Comparison of ENCODE assay signal across 1 cellular context in the genomic region with DNA sequence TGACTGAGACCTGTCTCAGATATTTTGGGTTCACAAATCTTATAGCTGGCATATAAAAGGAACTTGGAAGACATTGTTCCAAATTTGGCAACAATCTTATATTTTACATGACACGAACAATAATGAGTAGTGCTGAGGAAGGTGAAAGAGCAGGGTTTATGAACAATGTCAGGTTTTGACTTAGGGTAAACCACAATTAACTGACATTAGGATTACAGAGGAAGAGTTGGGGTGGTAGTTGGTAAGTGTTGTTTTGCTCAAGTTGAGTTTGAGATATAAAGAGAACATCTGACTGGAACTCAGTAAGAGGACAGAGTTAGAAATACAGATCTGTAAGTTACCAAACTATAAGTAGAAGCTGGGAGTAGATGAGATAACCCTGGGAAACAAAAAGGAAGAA.
TF ChIP-seq lines count a peak whose summit lies in the region.

No MANE protein-coding gene starts in this region.

TF ChIP-seq in GM23338, 12 proteins besides CTCF, POLR2A, EP300 and RAD21 (continued from another document):
- TF ChIP-seq, protein P1, sequence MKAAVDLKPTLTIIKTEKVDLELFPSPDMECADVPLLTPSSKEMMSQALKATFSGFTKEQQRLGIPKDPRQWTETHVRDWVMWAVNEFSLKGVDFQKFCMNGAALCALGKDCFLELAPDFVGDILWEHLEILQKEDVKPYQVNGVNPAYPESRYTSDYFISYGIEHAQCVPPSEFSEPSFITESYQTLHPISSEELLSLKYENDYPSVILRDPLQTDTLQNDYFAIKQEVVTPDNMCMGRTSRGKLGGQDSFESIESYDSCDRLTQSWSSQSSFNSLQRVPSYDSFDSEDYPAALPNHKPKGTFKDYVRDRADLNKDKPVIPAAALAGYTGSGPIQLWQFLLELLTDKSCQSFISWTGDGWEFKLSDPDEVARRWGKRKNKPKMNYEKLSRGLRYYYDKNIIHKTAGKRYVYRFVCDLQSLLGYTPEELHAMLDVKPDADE (IDR thresholded peaks at IDR 0.05) = no peak
- TF ChIP-seq, protein P2, sequence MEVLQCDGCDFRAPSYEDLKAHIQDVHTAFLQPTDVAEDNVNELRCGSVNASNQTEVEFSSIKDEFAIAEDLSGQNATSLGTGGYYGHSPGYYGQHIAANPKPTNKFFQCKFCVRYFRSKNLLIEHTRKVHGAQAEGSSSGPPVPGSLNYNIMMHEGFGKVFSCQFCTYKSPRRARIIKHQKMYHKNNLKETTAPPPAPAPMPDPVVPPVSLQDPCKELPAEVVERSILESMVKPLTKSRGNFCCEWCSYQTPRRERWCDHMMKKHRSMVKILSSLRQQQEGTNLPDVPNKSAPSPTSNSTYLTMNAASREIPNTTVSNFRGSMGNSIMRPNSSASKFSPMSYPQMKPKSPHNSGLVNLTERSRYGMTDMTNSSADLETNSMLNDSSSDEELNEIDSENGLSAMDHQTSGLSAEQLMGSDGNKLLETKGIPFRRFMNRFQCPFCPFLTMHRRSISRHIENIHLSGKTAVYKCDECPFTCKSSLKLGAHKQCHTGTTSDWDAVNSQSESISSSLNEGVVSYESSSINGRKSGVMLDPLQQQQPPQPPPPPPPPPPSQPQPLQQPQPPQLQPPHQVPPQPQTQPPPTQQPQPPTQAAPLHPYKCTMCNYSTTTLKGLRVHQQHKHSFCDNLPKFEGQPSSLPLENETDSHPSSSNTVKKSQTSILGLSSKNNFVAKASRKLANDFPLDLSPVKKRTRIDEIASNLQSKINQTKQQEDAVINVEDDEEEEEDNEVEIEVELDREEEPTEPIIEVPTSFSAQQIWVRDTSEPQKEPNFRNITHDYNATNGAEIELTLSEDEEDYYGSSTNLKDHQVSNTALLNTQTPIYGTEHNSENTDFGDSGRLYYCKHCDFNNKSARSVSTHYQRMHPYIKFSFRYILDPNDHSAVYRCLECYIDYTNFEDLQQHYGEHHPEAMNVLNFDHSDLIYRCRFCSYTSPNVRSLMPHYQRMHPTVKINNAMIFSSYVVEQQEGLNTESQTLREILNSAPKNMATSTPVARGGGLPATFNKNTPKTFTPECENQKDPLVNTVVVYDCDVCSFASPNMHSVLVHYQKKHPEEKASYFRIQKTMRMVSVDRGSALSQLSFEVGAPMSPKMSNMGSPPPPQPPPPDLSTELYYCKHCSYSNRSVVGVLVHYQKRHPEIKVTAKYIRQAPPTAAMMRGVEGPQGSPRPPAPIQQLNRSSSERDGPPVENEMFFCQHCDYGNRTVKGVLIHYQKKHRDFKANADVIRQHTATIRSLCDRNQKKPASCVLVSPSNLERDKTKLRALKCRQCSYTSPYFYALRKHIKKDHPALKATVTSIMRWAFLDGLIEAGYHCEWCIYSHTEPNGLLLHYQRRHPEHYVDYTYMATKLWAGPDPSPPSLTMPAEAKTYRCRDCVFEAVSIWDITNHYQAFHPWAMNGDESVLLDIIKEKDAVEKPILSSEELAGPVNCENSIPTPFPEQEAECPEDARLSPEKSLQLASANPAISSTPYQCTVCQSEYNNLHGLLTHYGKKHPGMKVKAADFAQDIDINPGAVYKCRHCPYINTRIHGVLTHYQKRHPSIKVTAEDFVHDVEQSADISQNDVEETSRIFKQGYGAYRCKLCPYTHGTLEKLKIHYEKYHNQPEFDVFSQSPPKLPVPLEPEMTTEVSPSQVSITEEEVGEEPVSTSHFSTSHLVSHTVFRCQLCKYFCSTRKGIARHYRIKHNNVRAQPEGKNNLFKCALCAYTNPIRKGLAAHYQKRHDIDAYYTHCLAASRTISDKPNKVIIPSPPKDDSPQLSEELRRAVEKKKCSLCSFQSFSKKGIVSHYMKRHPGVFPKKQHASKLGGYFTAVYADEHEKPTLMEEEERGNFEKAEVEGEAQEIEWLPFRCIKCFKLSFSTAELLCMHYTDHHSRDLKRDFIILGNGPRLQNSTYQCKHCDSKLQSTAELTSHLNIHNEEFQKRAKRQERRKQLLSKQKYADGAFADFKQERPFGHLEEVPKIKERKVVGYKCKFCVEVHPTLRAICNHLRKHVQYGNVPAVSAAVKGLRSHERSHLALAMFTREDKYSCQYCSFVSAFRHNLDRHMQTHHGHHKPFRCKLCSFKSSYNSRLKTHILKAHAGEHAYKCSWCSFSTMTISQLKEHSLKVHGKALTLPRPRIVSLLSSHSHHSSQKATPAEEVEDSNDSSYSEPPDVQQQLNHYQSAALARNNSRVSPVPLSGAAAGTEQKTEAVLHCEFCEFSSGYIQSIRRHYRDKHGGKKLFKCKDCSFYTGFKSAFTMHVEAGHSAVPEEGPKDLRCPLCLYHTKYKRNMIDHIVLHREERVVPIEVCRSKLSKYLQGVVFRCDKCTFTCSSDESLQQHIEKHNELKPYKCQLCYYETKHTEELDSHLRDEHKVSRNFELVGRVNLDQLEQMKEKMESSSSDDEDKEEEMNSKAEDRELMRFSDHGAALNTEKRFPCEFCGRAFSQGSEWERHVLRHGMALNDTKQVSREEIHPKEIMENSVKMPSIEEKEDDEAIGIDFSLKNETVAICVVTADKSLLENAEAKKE (CRISPR knock-in tag; IDR thresholded peaks at IDR 0.05) = no peak
- TF ChIP-seq STAT1 (IDR thresholded peaks at IDR 0.05; ENCODE audit: unreplicated experiment) = no peak
- TF ChIP-seq ZNF331 (CRISPR knock-in tag; IDR thresholded peaks at IDR 0.05; ENCODE audit: low read depth) = no peak
- no peak for TF ChIP-seq EZH2phosphoT487 (IDR thresholded peaks at IDR 0.05; ENCODE audit: unreplicated experiment)
- TF ChIP-seq, protein P3, sequence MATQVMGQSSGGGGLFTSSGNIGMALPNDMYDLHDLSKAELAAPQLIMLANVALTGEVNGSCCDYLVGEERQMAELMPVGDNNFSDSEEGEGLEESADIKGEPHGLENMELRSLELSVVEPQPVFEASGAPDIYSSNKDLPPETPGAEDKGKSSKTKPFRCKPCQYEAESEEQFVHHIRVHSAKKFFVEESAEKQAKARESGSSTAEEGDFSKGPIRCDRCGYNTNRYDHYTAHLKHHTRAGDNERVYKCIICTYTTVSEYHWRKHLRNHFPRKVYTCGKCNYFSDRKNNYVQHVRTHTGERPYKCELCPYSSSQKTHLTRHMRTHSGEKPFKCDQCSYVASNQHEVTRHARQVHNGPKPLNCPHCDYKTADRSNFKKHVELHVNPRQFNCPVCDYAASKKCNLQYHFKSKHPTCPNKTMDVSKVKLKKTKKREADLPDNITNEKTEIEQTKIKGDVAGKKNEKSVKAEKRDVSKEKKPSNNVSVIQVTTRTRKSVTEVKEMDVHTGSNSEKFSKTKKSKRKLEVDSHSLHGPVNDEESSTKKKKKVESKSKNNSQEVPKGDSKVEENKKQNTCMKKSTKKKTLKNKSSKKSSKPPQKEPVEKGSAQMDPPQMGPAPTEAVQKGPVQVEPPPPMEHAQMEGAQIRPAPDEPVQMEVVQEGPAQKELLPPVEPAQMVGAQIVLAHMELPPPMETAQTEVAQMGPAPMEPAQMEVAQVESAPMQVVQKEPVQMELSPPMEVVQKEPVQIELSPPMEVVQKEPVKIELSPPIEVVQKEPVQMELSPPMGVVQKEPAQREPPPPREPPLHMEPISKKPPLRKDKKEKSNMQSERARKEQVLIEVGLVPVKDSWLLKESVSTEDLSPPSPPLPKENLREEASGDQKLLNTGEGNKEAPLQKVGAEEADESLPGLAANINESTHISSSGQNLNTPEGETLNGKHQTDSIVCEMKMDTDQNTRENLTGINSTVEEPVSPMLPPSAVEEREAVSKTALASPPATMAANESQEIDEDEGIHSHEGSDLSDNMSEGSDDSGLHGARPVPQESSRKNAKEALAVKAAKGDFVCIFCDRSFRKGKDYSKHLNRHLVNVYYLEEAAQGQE (IDR thresholded peaks at IDR 0.05; ENCODE audit: unreplicated experiment) = no peak
